In the genomic region with DNA sequence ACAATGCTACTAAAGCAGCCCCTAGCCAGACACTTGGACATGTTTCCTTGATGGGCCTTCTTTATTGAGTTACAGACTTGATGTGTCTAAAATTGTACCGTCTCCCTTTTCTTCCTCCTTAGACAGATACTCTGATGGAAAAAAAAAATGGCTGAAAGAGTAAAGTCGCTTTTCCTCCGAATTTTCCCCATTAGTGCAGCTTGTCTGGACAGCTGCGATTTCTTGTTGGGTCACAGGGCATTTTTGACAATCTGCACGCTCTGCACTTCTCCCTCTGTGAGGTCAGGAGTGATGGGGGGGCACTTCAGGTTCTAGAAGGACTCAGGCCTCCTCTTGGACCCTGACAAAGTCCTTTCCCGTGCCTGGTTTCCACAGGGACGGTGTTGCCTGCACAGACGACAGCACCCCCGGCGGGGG, we compare ENCODE assay signal across 1 cellular context.
TF ChIP-seq lines count a peak whose summit lies in the region.

No MANE protein-coding gene starts in this region.

TF ChIP-seq in WTC11, 78 proteins besides CTCF, POLR2A, EP300 and RAD21 (continued from another document):
- TF ChIP-seq, protein P1, sequence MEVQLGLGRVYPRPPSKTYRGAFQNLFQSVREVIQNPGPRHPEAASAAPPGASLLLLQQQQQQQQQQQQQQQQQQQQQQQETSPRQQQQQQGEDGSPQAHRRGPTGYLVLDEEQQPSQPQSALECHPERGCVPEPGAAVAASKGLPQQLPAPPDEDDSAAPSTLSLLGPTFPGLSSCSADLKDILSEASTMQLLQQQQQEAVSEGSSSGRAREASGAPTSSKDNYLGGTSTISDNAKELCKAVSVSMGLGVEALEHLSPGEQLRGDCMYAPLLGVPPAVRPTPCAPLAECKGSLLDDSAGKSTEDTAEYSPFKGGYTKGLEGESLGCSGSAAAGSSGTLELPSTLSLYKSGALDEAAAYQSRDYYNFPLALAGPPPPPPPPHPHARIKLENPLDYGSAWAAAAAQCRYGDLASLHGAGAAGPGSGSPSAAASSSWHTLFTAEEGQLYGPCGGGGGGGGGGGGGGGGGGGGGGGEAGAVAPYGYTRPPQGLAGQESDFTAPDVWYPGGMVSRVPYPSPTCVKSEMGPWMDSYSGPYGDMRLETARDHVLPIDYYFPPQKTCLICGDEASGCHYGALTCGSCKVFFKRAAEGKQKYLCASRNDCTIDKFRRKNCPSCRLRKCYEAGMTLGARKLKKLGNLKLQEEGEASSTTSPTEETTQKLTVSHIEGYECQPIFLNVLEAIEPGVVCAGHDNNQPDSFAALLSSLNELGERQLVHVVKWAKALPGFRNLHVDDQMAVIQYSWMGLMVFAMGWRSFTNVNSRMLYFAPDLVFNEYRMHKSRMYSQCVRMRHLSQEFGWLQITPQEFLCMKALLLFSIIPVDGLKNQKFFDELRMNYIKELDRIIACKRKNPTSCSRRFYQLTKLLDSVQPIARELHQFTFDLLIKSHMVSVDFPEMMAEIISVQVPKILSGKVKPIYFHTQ (CRISPR knock-in tag; IDR thresholded peaks at IDR 0.05), result no peak
